In genomic region chr10:123221418-123221817, GRCh38 we compare ENCODE assay signal across 9 cellular contexts.
"Had no signal": no experiment of that assay in that cellular context is flagged by ENCODE, and none has a peak within 500 bp of the region (broad histone marks: within the 10 kb centered on the region; RNA-seq: fewer than 3 reads in every experiment).

No MANE protein-coding gene starts in this region.

- FAIRE-seq: HepG2, HTR-8/SVneo, K562 had no signal

- H3K4me2 ChIP-seq: KMS-11 had no signal

- DNase-seq: IMR-90, KBM-7, KG1 had no signal

- H3K4me3 Mint-ChIP-seq: IgD-negative memory B cell had no signal

- H3K4me1 Mint-ChIP-seq: IgD-negative memory B cell had no signal

- H3K27ac ChIP-seq: HL-60, KMS-11 had no signal

- ATAC-seq: HepG2, K562 had no signal

- H3K27me3 Mint-ChIP-seq: IgD-negative memory B cell had no signal

- H3K27ac Mint-ChIP-seq: IgD-negative memory B cell had no signal

- H3K9ac ChIP-seq: KMS-11 had no signal

- H3K4me3 ChIP-seq: K562 had no signal
